In genomic region chr14:67717048-67717447, GRCh38 we compare ENCODE assay signal across 32 cellular contexts. TPM values are rescaled to one million over a fixed set of nuclear protein-coding genes. Genes with fewer than 3 reads are reported as not detected.
"Had no signal": no experiment of that assay in that cellular context is flagged by ENCODE, and none has a peak within 500 bp of the region (broad histone marks: within the 10 kb centered on the region; RNA-seq: fewer than 3 reads in every experiment).

No MANE protein-coding gene starts in this region.

- ATAC-seq: naive thymus-derived CD4-positive, alpha-beta T cell; natural killer cell; psoas muscle; right cardiac atrium; sciatic nerve; stimulated activated memory B cell treated with anti-CD40 and anti-IgM and Interleukin-4, amounts not matched to agents 10 μg/mL and 1 μg/mL and 100 μg/mL, for 72 hours; stimulated activated naive CD8-positive, alpha-beta T cell treated with anti-CD3 and anti-CD28 coated beads, Interleukin-15, amount 100 ng/mL, for 72 hours; stimulated activated naive CD8-positive, alpha-beta T cell treated with anti-CD3 and anti-CD28 coated beads, Interleukin-15, Interleukin-2, amounts not matched to agents 100 U/mL and 50 U/mL, for 24 hours had no signal

- H3K9ac ChIP-seq: neural progenitor cell, parathyroid adenoma had no signal

- H2AFZ ChIP-seq: neural progenitor cell, parathyroid adenoma had no signal

- DNase-seq: naive thymus-derived CD4-positive, alpha-beta T cell; natural killer cell; occipital lobe; ovary; posterior cingulate gyrus; psoas muscle; right cardiac atrium; spleen; stimulated activated CD4-positive, alpha-beta T cell treated with anti-CD3 and anti-CD28 coated beads, Interleukin-12 subunit alpha, Interleukin-12 subunit beta, amount 100 ng/mL, for 4 hours; stimulated activated CD4-positive, alpha-beta T cell treated with anti-CD3 and anti-CD28 coated beads, Interleukin-1b, Interleukin-23, amount 100 ng/mL, for 48 hours; stimulated activated CD4-positive, alpha-beta T cell treated with anti-CD3 and anti-CD28 coated beads, Interleukin-4, amount 100 ng/mL, for 1 hour; stimulated activated CD4-positive, alpha-beta T cell treated with anti-CD3 and anti-CD28 coated beads, Interleukin-4, amount 100 ng/mL, for 4 hours; stimulated activated CD8-positive, alpha-beta memory T cell treated with anti-CD3 and anti-CD28 coated beads, Interleukin-4, amount 100 ng/mL, for 48 hours; stimulated activated naive CD4-positive, alpha-beta T cell; stimulated activated naive CD8-positive, alpha-beta T cell treated with anti-CD3 and anti-CD28 coated beads, Interleukin-15, amount 100 ng/mL, for 72 hours; stimulated activated naive CD8-positive, alpha-beta T cell treated with anti-CD3 and anti-CD28 coated beads, Interleukin-15, Interleukin-2, amounts not matched to agents 100 U/mL and 50 U/mL, for 24 hours; substantia nigra; thyroid gland; trophoblast cell; upper lobe of left lung; uterus had no signal

- H3K9me3 ChIP-seq: ovary, psoas muscle, spleen, thoracic aorta, thyroid gland, tibial nerve, upper lobe of left lung, uterus had no signal

- H3K79me2 ChIP-seq: parathyroid adenoma had no signal

- H3K4me2 ChIP-seq: neural progenitor cell, smooth muscle cell had no signal

- H3K4me1 ChIP-seq: neural progenitor cell, parathyroid adenoma, upper lobe of left lung, uterus had no signal

- H3K27me3 ChIP-seq: ovary, thyroid gland, tibial nerve, upper lobe of left lung, uterus had no signal

- H3K4me3 ChIP-seq: neural progenitor cell, ovary, psoas muscle, skin epidermis, smooth muscle cell, spleen, thoracic aorta, thyroid gland, tibial nerve, upper lobe of left lung, uterus had no signal

- H3K36me3 ChIP-seq: neural progenitor cell, ovary, spleen, thoracic aorta, thyroid gland, tibial nerve, upper lobe of left lung, uterus had no signal

- H3K27ac ChIP-seq: neural progenitor cell, ovary, parathyroid adenoma, psoas muscle, skin epidermis, spleen, thoracic aorta, thyroid gland, tibial nerve, upper lobe of left lung, uterus had no signal

RNA-seq across cellular contexts. Expression of gene RDH12, which starts 15.4 kb away (rescaled TPM):
- total RNA-seq: naive thymus-derived CD4-positive, alpha-beta T cell; natural killer cell; osteoblast; psoas muscle; renal cortical epithelial cell; right cardiac atrium; sciatic nerve; spleen; thoracic aorta; tibial nerve; uterus had no signal
- polyA plus RNA-seq: neural cell, right cardiac atrium had no signal
